Comparison of ENCODE assay signal across 6 cellular contexts in genomic region chr6:57572844-57573243, GRCh38.
DNase-seq lines count a peak whose midpoint lies in the region; ATAC-seq and TF ChIP-seq lines count a peak whose summit lies in the region.
"Not testable (repeated sequence)": the region's sequence is repeated elsewhere in the genome, so short reads cannot be mapped to it uniquely, and the experiment has no call there.

No MANE protein-coding gene starts in this region.

- not testable (repeated sequence) for H3K79me1 ChIP-seq in IMR-90 (ENCODE audit: low read depth in 1 of 2, low read length in 2 of 2); mesenchymal stem cell (replicated peaks; ENCODE audit: low read length, poor library complexity, severe bottlenecking)

- H2BK120ac ChIP-seq in IMR-90 (ENCODE audit: low read depth, low read length); mesenchymal stem cell (ENCODE audit: low read depth, low read length): not testable (repeated sequence)

- H2BK20ac ChIP-seq in IMR-90 (ENCODE audit: low read depth, low read length), result not testable (repeated sequence)

- H3K56ac ChIP-seq in IMR-90 (ENCODE audit: extremely low read depth, insufficient read depth, low read length), result not testable (repeated sequence)

- dilution Hi-C loops in IMR-90 (cut with HindIII; ENCODE audit: low sequenced_read_pairs, unreplicated experiment), result not testable (repeated sequence)

- not testable (repeated sequence) for H2AK9ac ChIP-seq in IMR-90 (replicated peaks; ENCODE audit: low read depth, low read length, poor library complexity)

- H4K20me1 ChIP-seq in IMR-90 (ENCODE audit: insufficient read depth, low read length), result not testable (repeated sequence)

- H3K27me3 ChIP-seq in IMR-90 (ENCODE audit: control insufficient read depth, insufficient read depth, low read length); mesenchymal stem cell (ENCODE audit: control insufficient read depth in 1 of 2, insufficient read depth in 1 of 2, low read length in 2 of 2): not testable (repeated sequence)

- not testable (repeated sequence) for H3K4me1 ChIP-seq in IMR-90 (ENCODE audit: control insufficient read depth, insufficient read depth, low read length); mesenchymal stem cell (ENCODE audit: control insufficient read depth, insufficient read depth, low read depth, low read length)

- TF ChIP-seq RAD21 in IMR-90 (IDR thresholded peaks at IDR 0.05; ENCODE audit: low read length), result not testable (repeated sequence)

- intact Hi-C loops in IMR-90 (cut with micrococcal nuclease), result not testable (repeated sequence)

- H3K9me1 ChIP-seq in IMR-90 (ENCODE audit: insufficient read depth, low read length), result not testable (repeated sequence)

- H2AFZ ChIP-seq in IMR-90 (replicated peaks; ENCODE audit: low read length, poor library complexity); mesenchymal stem cell (ENCODE audit: low read depth, low read length): not testable (repeated sequence)

- BruUV-seq in IMR-90 (replicated peaks; lab: Mats Ljungman, UMichigan), result not testable (repeated sequence)

- not testable (repeated sequence) for H3K9me3 ChIP-seq in IMR-90 (ENCODE audit: control insufficient read depth, insufficient read depth, low read length); mesenchymal stem cell (ENCODE audit: control insufficient read depth, low read length)

- not testable (repeated sequence) for H2AK5ac ChIP-seq in IMR-90 (ENCODE audit: low read depth, low read length); mesenchymal stem cell (ENCODE audit: low read length, severe bottlenecking)

- H3K4me2 ChIP-seq in IMR-90 (ENCODE audit: low read depth, low read length); mesenchymal stem cell (ENCODE audit: low read length, poor library complexity, severe bottlenecking): not testable (repeated sequence)

- not testable (repeated sequence) for H2BK12ac ChIP-seq in mesenchymal stem cell (ENCODE audit: low read length in 2 of 2)

- H3K36me3 ChIP-seq in IMR-90 (ENCODE audit: control insufficient read depth, insufficient read depth, low read length); mesenchymal stem cell (ENCODE audit: control insufficient read depth in 1 of 2, insufficient read depth in 2 of 2, low read depth in 1 of 2, low read length in 2 of 2): not testable (repeated sequence)

- H4K5ac ChIP-seq in IMR-90 (ENCODE audit: low read depth, low read length), result not testable (repeated sequence)

- DNase-seq in EH (ENCODE audit: low read depth) (peak; percentile 1), H4 (ENCODE audit: low spot score) (peak; percentile 2), IMR-90 (peak; percentile 0), amniotic epithelial cell (ENCODE audit: low read depth) (peak; percentile 3), astrocyte of the spinal cord (ENCODE audit: low read depth, low spot score) (peak; percentile 1), mesenchymal stem cell (peak; percentile 0)

- POLR2A ChIA-PET in IMR-90 (lab: Charles Lee; ENCODE audit: unreplicated experiment), result not testable (repeated sequence)

- not testable (repeated sequence) for H3K27ac ChIP-seq in IMR-90 (ENCODE audit: insufficient read depth, low read length); mesenchymal stem cell (ENCODE audit: low read length, poor library complexity, severe bottlenecking)

- not testable (repeated sequence) for H4K91ac ChIP-seq in IMR-90 (ENCODE audit: insufficient read depth, low read depth, low read length); mesenchymal stem cell (ENCODE audit: low read length)

- H3K4ac ChIP-seq in IMR-90 (ENCODE audit: low read depth, low read length); mesenchymal stem cell (ENCODE audit: low read depth in 1 of 2, low read length in 2 of 2): not testable (repeated sequence)

- CTCF ChIA-PET in IMR-90 (lab: Yijun Ruan, JAX), result not testable (repeated sequence)

- not testable (repeated sequence) for H2BK15ac ChIP-seq in IMR-90 (ENCODE audit: low read depth, low read length); mesenchymal stem cell (ENCODE audit: low read depth, poor library complexity, severe bottlenecking)

- H3K4me3 ChIP-seq in IMR-90 (ENCODE audit: insufficient read depth, low read depth, low read length); astrocyte of the spinal cord (ENCODE audit: low read depth, low read length); mesenchymal stem cell (ENCODE audit: insufficient read depth in 1 of 2, low read depth in 1 of 2, low read length in 2 of 2): not testable (repeated sequence)

- peak; percentile 57 for ATAC-seq in IMR-90 (ENCODE audit: low read depth)

- in situ Hi-C loops in IMR-90 (cut with MboI; ENCODE audit: low sequenced_read_pairs); astrocyte of the spinal cord (cut with HindIII; ENCODE audit: low sequenced_read_pairs): not testable (repeated sequence)

- TF ChIP-seq CTCF in IMR-90 (conservative IDR thresholded peaks at IDR 0.05; ENCODE audit: low read depth, low read length); astrocyte of the spinal cord (IDR thresholded peaks at IDR 0.05; ENCODE audit: low read depth, low read length): not testable (repeated sequence)

- not testable (repeated sequence) for H3K18ac ChIP-seq in IMR-90 (ENCODE audit: low read depth, low read length); mesenchymal stem cell (ENCODE audit: low read depth in 1 of 2, low read length in 2 of 2)

- not testable (repeated sequence) for H3K14ac ChIP-seq in IMR-90 (replicated peaks; ENCODE audit: low read depth, low read length); mesenchymal stem cell (ENCODE audit: low read length in 2 of 2)

- no CpG with 5 or more reads among the region's 1 CpG for WGBS in IMR-90 (ENCODE audit: extremely low coverage in 2 of 2, insufficient read length in 1 of 2), 2 experiments
- WGBS in mesenchymal stem cell, result no CpG with 5 or more reads among the region's 1 CpG

- H3K23ac ChIP-seq in IMR-90 (ENCODE audit: low read depth, low read length); mesenchymal stem cell (ENCODE audit: low read length in 2 of 2): not testable (repeated sequence)

- not testable (repeated sequence) for H3K9ac ChIP-seq in IMR-90 (ENCODE audit: low read depth, low read length); mesenchymal stem cell (ENCODE audit: low read length)

- not testable (repeated sequence) for H2BK5ac ChIP-seq in IMR-90 (ENCODE audit: low read depth, low read length, poor library complexity, severe bottlenecking); mesenchymal stem cell (ENCODE audit: low read depth, low read length, poor library complexity, severe bottlenecking)

- not testable (repeated sequence) for H4K8ac ChIP-seq in IMR-90 (ENCODE audit: low read depth in 2 of 2, low read length in 2 of 2); mesenchymal stem cell (ENCODE audit: low read length)

- TF ChIP-seq POLR2A in IMR-90 (IDR thresholded peaks at IDR 0.05; ENCODE audit: low read depth, low read length), result not testable (repeated sequence)
